ENCODE assay signal across 17 cellular contexts in the genomic region with DNA sequence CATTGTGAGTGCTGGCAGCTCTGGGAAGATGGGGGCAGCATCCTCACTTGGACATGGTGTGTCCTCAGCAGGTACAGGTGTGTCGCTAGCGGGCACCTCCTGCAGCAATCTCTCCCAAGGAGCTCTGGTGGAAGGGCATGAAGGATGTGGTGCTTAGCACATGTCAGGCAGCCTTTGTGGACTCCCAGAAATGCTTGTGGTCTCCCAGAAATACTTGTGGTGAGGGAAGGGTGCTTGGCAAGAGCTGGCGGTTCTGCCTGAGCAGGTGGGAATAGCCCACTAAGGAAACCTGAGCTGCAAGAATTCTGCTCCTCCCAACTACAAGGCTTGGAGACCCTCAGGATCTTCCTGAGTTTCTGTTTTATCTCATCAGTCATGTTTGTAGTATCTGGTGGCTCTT.
A peak's percentile ranks its signal among the peaks of the same experiment; 100 is the strongest.
DNase-seq lines count a peak whose midpoint lies in the region.
"Had no signal": no experiment of that assay in that cellular context is flagged by ENCODE, and none has a peak within 500 bp of the region (broad histone marks: within the 10 kb centered on the region; RNA-seq: fewer than 3 reads in every experiment).

No MANE protein-coding gene starts in this region.

- no peaks in the 10 kb centered on the region for H3K36me3 ChIP-seq in SJCRH30
- H3K36me3 ChIP-seq: BE2C had no signal

- no peak overlapping the region for H3K27ac ChIP-seq in SJCRH30
- H3K27ac ChIP-seq: A549, GM23248 had no signal

- H3K4me1 ChIP-seq in SJCRH30: no peaks in the 10 kb centered on the region
- H3K4me1 ChIP-seq: A549, BE2C had no signal

- no peaks in the 10 kb centered on the region for H3K27me3 ChIP-seq in SJCRH30
- H3K27me3 ChIP-seq: BE2C had no signal

- H3K9me3 ChIP-seq in SJCRH30 (replicated peaks): no peaks in the 10 kb centered on the region
- H3K9me3 ChIP-seq: A549, BE2C had no signal

- no peak overlapping the region for H3K4me3 ChIP-seq in SJCRH30
- H3K4me3 ChIP-seq: A549, GM12878, GM23248 had no signal

- DNase-seq in Daoy (ENCODE audit: low read depth): peak; percentile 60
- peak; percentile 19 to 32 for DNase-seq in SJCRH30
- peak; percentile 47 for DNase-seq in glomerular visceral epithelial cell (ENCODE audit: extremely low spot score)
- DNase-seq in renal cortical epithelial cell (ENCODE audit: low read depth): peak; percentile 15
- DNase-seq in NCI-H2029 (lab: John Stamatoyannopoulos, UW): no peak
- DNase-seq in activated CD4-positive, alpha-beta T cell treated with anti-CD3 and anti-CD28 coated beads for 1 hour: no peak
- DNase-seq in SHP77 (lab: John Stamatoyannopoulos, UW): no peak
- no peak for DNase-seq in hippocampal formation (lab: John Stamatoyannopoulos, UW)
- DNase-seq: BE2C, GM23248, HCEC 1CT, MV-4-11, NCI-H1105 treated with DMSO at 0.1 percent for 48 hours, NCI-H2081, NCI-H69 had no signal

Comparison
In these comparisons a context has a peak if more than half of its experiments do, and no peak if none do; other contexts are left out.
1. DNase-seq: peak in Daoy (single experiment), SJCRH30 (2 of 2), glomerular visceral epithelial cell (single experiment) and renal cortical epithelial cell (single experiment); none in NCI-H2029 (single experiment), activated CD4-positive, alpha-beta T cell treated with anti-CD3 and anti-CD28 coated beads for 1 hour (single experiment), SHP77 (0 of 2) and hippocampal formation (0 of 2).